9 cellular contexts compared by ENCODE assay signal in genomic region chr7:468681-469590, GRCh38. TPM values are rescaled to one million over a fixed set of nuclear protein-coding genes. Genes with fewer than 3 reads are reported as not detected.
DNase-seq lines count a peak whose midpoint lies in the region; ATAC-seq, FAIRE-seq and TF ChIP-seq lines count a peak whose summit lies in the region.
"Had no signal": no experiment of that assay in that cellular context is flagged by ENCODE, and none has a peak within 500 bp of the region (broad histone marks: within the 10 kb centered on the region; RNA-seq: fewer than 3 reads in every experiment).

No MANE protein-coding gene starts in this region.

- DNase-seq in cardiac septum (ENCODE audit: low spot score) (peak; percentile 68), Right ventricle myocardium inferior (ENCODE audit: missing footprints) (no peak), medulla oblongata (ENCODE audit: extremely low spot score) (peak; percentile 26), urothelium cell line (ENCODE audit: low spot score) (no peak), MG63 (no peak), tibial nerve (ENCODE audit: low spot score in 2 of 2) (no peak), DMS 273 (lab: John Stamatoyannopoulos, UW; ENCODE audit: unreplicated experiment) (no peak)
- DNase-seq in activated naive CD4-positive, alpha-beta T cell treated with anti-CD3 and anti-CD28 coated beads, Interleukin-2, amount 50 U/mL, for 72 hours (ENCODE audit: low spot score in 2 of 2) = peak in 1 of 2 donors; percentile 53
- DNase-seq: HCEC 1CT had no signal

- ATAC-seq in Right ventricle myocardium inferior = no peak
- peak; percentile 54 to 58 for ATAC-seq in activated naive CD4-positive, alpha-beta T cell treated with anti-CD3 and anti-CD28 coated beads, Interleukin-2, amount 50 U/mL, for 72 hours

- peaks cover 15 to 19% of the 10 kb centered on the region in 2 donors for H3K9me3 Mint-ChIP-seq in activated naive CD4-positive, alpha-beta T cell treated with anti-CD3 and anti-CD28 coated beads, Interleukin-2, amount 50 U/mL, for 72 hours

- TF ChIP-seq CTCF in tibial nerve (IDR thresholded peaks at IDR 0.05) = no peak

- peak; percentile 40 for FAIRE-seq in urothelium cell line (lab: Jason Lieb, UNC)

- H3K36me3 ChIP-seq in MG63 (no peaks in the 10 kb centered on the region), tibial nerve (no peaks in the 10 kb centered on the region)

- TF ChIP-seq EP300 in tibial nerve (IDR thresholded peaks at IDR 0.05) = no peak

- H3K4me1 ChIP-seq in tibial nerve = peaks cover 0 to 22% (median 4%) of the 10 kb centered on the region in 4 donors

- H3K27ac Mint-ChIP-seq in activated naive CD4-positive, alpha-beta T cell treated with anti-CD3 and anti-CD28 coated beads, Interleukin-2, amount 50 U/mL, for 72 hours = peak overlapping the region; percentile 26 to 69

- H3K9me3 ChIP-seq in MG63 (no peaks in the 10 kb centered on the region), tibial nerve (peaks cover 0 to 2% (median 0%) of the 10 kb centered on the region in 4 donors)

- H3K4me3 ChIP-seq in MG63 (no peak overlapping the region), tibial nerve (no peak overlapping the region)

- no peaks in the 10 kb centered on the region for H3K27me3 ChIP-seq in MG63
- H3K27me3 ChIP-seq in tibial nerve = no peaks in the 10 kb centered on the region

- TF ChIP-seq POLR2A in tibial nerve (IDR thresholded peaks at IDR 0.05) = no peak

- no peaks in the 10 kb centered on the region for H3K36me3 Mint-ChIP-seq in activated naive CD4-positive, alpha-beta T cell treated with anti-CD3 and anti-CD28 coated beads, Interleukin-2, amount 50 U/mL, for 72 hours

- H3K27ac ChIP-seq in tibial nerve = peak overlapping the region in 2 of 4 donors; percentile 49 to 75

- 68 to 73% methylated on average over 16 of the region's 16 CpGs for WGBS in tibial nerve, 2 donors

- intact Hi-C loops in cardiac septum (cut with DNase I) = no loop called here
- intact Hi-C loops in Right ventricle myocardium inferior (cut with DNase I) = no loop called here

RNA-seq across cellular contexts. Expression of gene PDGFA, which starts 50.7 kb away (rescaled TPM):
- total RNA-seq in cardiac septum = 38.9 TPM
- 37.2 TPM for total RNA-seq in Right ventricle myocardium inferior
- total RNA-seq in activated naive CD4-positive, alpha-beta T cell treated with anti-CD3 and anti-CD28 coated beads, Interleukin-2, amount 50 U/mL, for 72 hours = 10 to 100 TPM in 1 of 2 donors, 1 to 10 TPM in 1; 8.4 to 11.7 TPM
- total RNA-seq in MG63 (2014; rRNA removed; shearing (Covaris generic); ENCODE audit: low replicate concordance) = 4.9 and 33.7 TPM in 2 replicates
- 10 to 100 TPM; 33.4 to 84.1 (median 40.6) TPM for total RNA-seq in tibial nerve

Comparison
In these comparisons a context has a peak if more than half of its experiments do, and no peak if none do; other contexts are left out.
1. DNase-seq: peak in cardiac septum (single experiment) and medulla oblongata (single experiment); none in Right ventricle myocardium inferior (single experiment), urothelium cell line (single experiment), MG63 (single experiment), tibial nerve (0 of 2) and DMS 273 (single experiment).